Comparison of ENCODE assay signal across 8 cellular contexts in genomic region chr2:73736378-73736777, GRCh38. TPM values are rescaled to one million over a fixed set of nuclear protein-coding genes. Genes with fewer than 3 reads are reported as not detected.
DNase-seq lines count a peak whose midpoint lies in the region; ATAC-seq, FAIRE-seq and TF ChIP-seq lines count a peak whose summit lies in the region.

No MANE protein-coding gene starts in this region.

- H3K9ac ChIP-seq in BLaER1 = peak overlapping the region; percentile 82
- H3K9ac ChIP-seq in colonic mucosa (ENCODE audit: low read depth in 2 of 2, low read length in 2 of 2) = peak overlapping the region; percentile 68 to 82

- H3K36me3 ChIP-seq in BLaER1 (peaks cover 41% of the 10 kb centered on the region), colonic mucosa (peaks cover 2% of the 10 kb centered on the region)

- peak overlapping the region; percentile 89 to 99 (median 93) for H3K27ac Mint-ChIP-seq in IgD-negative memory B cell
- H3K27ac Mint-ChIP-seq in natural killer cell treated with Interleukin-12 subunit alpha and Interleukin-12 subunit beta and Interleukin-15 and Interleukin-18, amount 100 ng/mL, for 72 hours = peak overlapping the region; percentile 91 to 95

- H3K4me2 ChIP-seq in BLaER1 = peak overlapping the region; percentile 83

- no peak for FAIRE-seq in frontal cortex (lab: Jason Lieb, UNC)

- H3K9me3 Mint-ChIP-seq in IgD-negative memory B cell = peaks cover 2 to 7% (median 5%) of the 10 kb centered on the region in 3 donors
- no peaks in the 10 kb centered on the region for H3K9me3 Mint-ChIP-seq in natural killer cell treated with Interleukin-12 subunit alpha and Interleukin-12 subunit beta and Interleukin-15 and Interleukin-18, amount 100 ng/mL, for 72 hours

- peak overlapping the region; percentile 83 for H3K27ac ChIP-seq in BLaER1
- H3K27ac ChIP-seq in colonic mucosa = peak overlapping the region; percentile 61

- H3K27me3 Mint-ChIP-seq in IgD-negative memory B cell = no peaks in the 10 kb centered on the region
- H3K27me3 Mint-ChIP-seq in natural killer cell treated with Interleukin-12 subunit alpha and Interleukin-12 subunit beta and Interleukin-15 and Interleukin-18, amount 100 ng/mL, for 72 hours = no peaks in the 10 kb centered on the region

- no peak for TF ChIP-seq CTCF in colonic mucosa (IDR thresholded peaks at IDR 0.05)

- H4K20me1 ChIP-seq in BLaER1 = no peaks in the 10 kb centered on the region

- DNase-seq in colonic mucosa (no peak), inferior parietal cortex (ENCODE audit: extremely low spot score) (no peak), frontal cortex (ENCODE audit: low spot score in 2 of 2) (no peak), NCI-H510A (lab: John Stamatoyannopoulos, UW) (no peak), GM19240 (ENCODE audit: insufficient read length, low spot score) (no peak)
- no peak for DNase-seq in natural killer cell treated with Interleukin-12 subunit alpha and Interleukin-12 subunit beta and Interleukin-15 and Interleukin-18, amount 100 ng/mL, for 72 hours (ENCODE audit: low spot score)

- intact Hi-C loops in colonic mucosa (cut with DNase I) = loop anchor here (10.0 kb wide), 1 partner anchor 52 kb away; no protein-coding TSS in a partner anchor

- H3K4me3 ChIP-seq in BLaER1 = peak overlapping the region; percentile 81
- H3K4me3 ChIP-seq in colonic mucosa = peak overlapping the region; percentile 79

- ATAC-seq in natural killer cell treated with Interleukin-12 subunit alpha and Interleukin-12 subunit beta and Interleukin-15 and Interleukin-18, amount 100 ng/mL, for 72 hours = no peak

- H3K4me3 Mint-ChIP-seq in IgD-negative memory B cell = peak overlapping the region; percentile 90 to 99 (median 98)
- H3K4me3 Mint-ChIP-seq in natural killer cell treated with Interleukin-12 subunit alpha and Interleukin-12 subunit beta and Interleukin-15 and Interleukin-18, amount 100 ng/mL, for 72 hours = peak overlapping the region; percentile 100

- peaks cover 17% of the 10 kb centered on the region for H3K4me1 ChIP-seq in BLaER1
- no peaks in the 10 kb centered on the region for H3K4me1 ChIP-seq in colonic mucosa

- H3K9me3 ChIP-seq in BLaER1 (no peaks in the 10 kb centered on the region), colonic mucosa (no peaks in the 10 kb centered on the region)

- H3K27me3 ChIP-seq in BLaER1 = no peaks in the 10 kb centered on the region
- H3K27me3 ChIP-seq in colonic mucosa = no peaks in the 10 kb centered on the region

- peaks cover 11 to 19% (median 12%) of the 10 kb centered on the region in 3 donors for H3K4me1 Mint-ChIP-seq in IgD-negative memory B cell
- H3K4me1 Mint-ChIP-seq in natural killer cell treated with Interleukin-12 subunit alpha and Interleukin-12 subunit beta and Interleukin-15 and Interleukin-18, amount 100 ng/mL, for 72 hours (ENCODE audit: low read depth in 2 of 2) = peaks cover 20% of the 10 kb centered on the region in 2 donors

- H3K36me3 Mint-ChIP-seq in IgD-negative memory B cell = peaks cover 8% of the 10 kb centered on the region
- peaks cover 6% of the 10 kb centered on the region for H3K36me3 Mint-ChIP-seq in natural killer cell treated with Interleukin-12 subunit alpha and Interleukin-12 subunit beta and Interleukin-15 and Interleukin-18, amount 100 ng/mL, for 72 hours

RNA-seq across cellular contexts. Expression of gene TPRKB, which starts 0.8 kb away (rescaled TPM):
- 65.9 TPM for polyA plus RNA-seq in IgD-negative memory B cell
- 10 to 100 TPM; 28.2 to 37.5 TPM for total RNA-seq in colonic mucosa
- 10 to 100 TPM; 20.0 to 25.2 TPM for total RNA-seq in natural killer cell treated with Interleukin-12 subunit alpha and Interleukin-12 subunit beta and Interleukin-15 and Interleukin-18, amount 100 ng/mL, for 72 hours
- total RNA-seq in frontal cortex = 43.2 TPM

RNA-seq across cellular contexts. Expression of gene DUSP11, which starts 43.5 kb away (rescaled TPM):
- polyA plus RNA-seq in IgD-negative memory B cell = 47.3 TPM
- total RNA-seq in colonic mucosa (10 to 100 TPM; 19.1 to 19.2 TPM), frontal cortex (26.9 TPM)
- total RNA-seq in natural killer cell treated with Interleukin-12 subunit alpha and Interleukin-12 subunit beta and Interleukin-15 and Interleukin-18, amount 100 ng/mL, for 72 hours = 10 to 100 TPM; 30.7 to 50.1 TPM

RNA-seq across cellular contexts. Expression of gene C2orf78, which starts 47.6 kb away (rescaled TPM):
- polyA plus RNA-seq in IgD-negative memory B cell = not detected
- total RNA-seq in colonic mucosa (not detected), frontal cortex (not detected)
- not detected for total RNA-seq in natural killer cell treated with Interleukin-12 subunit alpha and Interleukin-12 subunit beta and Interleukin-15 and Interleukin-18, amount 100 ng/mL, for 72 hours
